Comparison of ENCODE assay signal across 1 cellular context in genomic region chr10:30456262-30456661, GRCh38.
A peak's percentile ranks its signal among the peaks of the same experiment; 100 is the strongest.
TF ChIP-seq lines count a peak whose summit lies in the region.

No MANE protein-coding gene starts in this region.

TF ChIP-seq in GM12878, 131 proteins besides CTCF, POLR2A, EP300 and RAD21 (continued from another document):
- no peak for TF ChIP-seq RELA (IDR thresholded peaks at IDR 0.05; ENCODE audit: borderline replicate concordance, partially characterized antibody)
- no peak for TF ChIP-seq CREB1 (IDR thresholded peaks at IDR 0.05; ENCODE audit: low read depth)
- peak; percentile 70 for TF ChIP-seq GABPA (IDR thresholded peaks at IDR 0.05; ENCODE audit: low read depth)
- peak; percentile 45 for TF ChIP-seq EED (IDR thresholded peaks at IDR 0.05; ENCODE audit: low read depth)
